ENCODE assay signal across 8 cellular contexts in genomic region chr6:108557494-108558371, GRCh38. TPM values are rescaled to one million over a fixed set of nuclear protein-coding genes. Genes with fewer than 3 reads are reported as not detected.
A peak's percentile ranks its signal among the peaks of the same experiment; 100 is the strongest.
DNase-seq lines count a peak whose midpoint lies in the region; ATAC-seq, FAIRE-seq and TF ChIP-seq lines count a peak whose summit lies in the region.

No MANE protein-coding gene starts in this region.

- FAIRE-seq in A549 (lab: Jason Lieb, UNC), result no peak

- DNase-seq in A549 (ENCODE audit: low read depth in 1 of 2, low spot score in 1 of 2) (peak in 1 of 2 experiments; percentile 58), NCI-H2227 treated with DMSO at 0.1 percent for 48 hours (lab: John Stamatoyannopoulos, UW) (peak; percentile 82), cerebellar cortex (ENCODE audit: low spot score) (peak; percentile 44), kidney glomerular epithelial cell (lab: John Stamatoyannopoulos, UW) (peak; percentile 14)
- DNase-seq in activated CD4-positive, alpha-beta T cell treated with anti-CD3 and anti-CD28 coated beads for 24 hours (ENCODE audit: low read depth in 2 of 2), result peak; percentile 51 to 67
- peak; percentile 53 to 56 for DNase-seq in stimulated activated CD4-positive, alpha-beta T cell treated with anti-CD3 and anti-CD28 coated beads, Interleukin-1b, Interleukin-23, amount 100 ng/mL, for 1 hour (ENCODE audit: low read depth in 2 of 2)

- no peak for TF ChIP-seq EP300 in A549 (IDR thresholded peaks at IDR 0.05)

- peak overlapping the region; percentile 83 for H3K4me2 ChIP-seq in A549

- peaks cover 14% of the 10 kb centered on the region; the same call in 1 of the 3 replicates for H3K4me1 ChIP-seq in A549

- H3K27ac ChIP-seq in A549, result peak overlapping the region; percentile 95 to 98

- no peak for TF ChIP-seq POLR2A in A549 (IDR thresholded peaks at IDR 0.05; ENCODE audit: low read length)

- H3K9me3 ChIP-seq in A549, result no peaks in the 10 kb centered on the region

- no peak for TF ChIP-seq RAD21 in A549 (conservative IDR thresholded peaks at IDR 0.05 in 1 of 2, IDR thresholded peaks at IDR 0.05 in 1 of 2)

- 11% methylated on average over 35 of the region's 105 CpGs for WGBS in A549 (ENCODE audit: missing lambda C conversion rate)

- POLR2A ChIA-PET in A549 (lab: Yijun Ruan, JAX), result interaction anchor here (0.7 to 1.3 kb wide), 6 partner anchors 14 to 537 kb away, joined by 3 to 7 read pairs (median 3); partner anchors contain the start of genes CEP57L1 and SESN1

- CTCF ChIA-PET in A549 (lab: Yijun Ruan, JAX), result interaction anchor here (1.2 to 2.0 kb wide), 3 partner anchors 225 to 516 kb away, joined by 3 to 9 read pairs (median 4); no protein-coding TSS in a partner anchor

- peak in 1 of 2 experiments; percentile 15; a peak in 3 of 6 replicates for ATAC-seq in A549
- peak; percentile 19 for ATAC-seq in GM21515 (IDR thresholded peaks at IDR 0.05; ENCODE audit: unreplicated experiment)
- ATAC-seq in HG02840 (IDR thresholded peaks at IDR 0.05; ENCODE audit: low FRiP score, unreplicated experiment), result no peak

- peak overlapping the region; percentile 95 for H3K4me3 ChIP-seq in A549

- TF ChIP-seq CTCF in A549 (IDR thresholded peaks at IDR 0.05), result no peak

TF ChIP-seq in A549, 52 proteins besides CTCF, POLR2A, EP300 and RAD21:
- 0 out of 2 replicates have a peak, but pooled peaks have one; percentile 39 for TF ChIP-seq HOXB5 (CRISPR knock-in tag; IDR thresholded peaks at IDR 0.05)
- peak; percentile 14; the same call in 1 of the 2 replicates for TF ChIP-seq ATOH8 (CRISPR knock-in tag; IDR thresholded peaks at IDR 0.05; ENCODE audit: low read depth)
- peak; percentile 50; the same call in 1 of the 2 replicates for TF ChIP-seq E2F6 (IDR thresholded peaks at IDR 0.05; ENCODE audit: borderline replicate concordance, low read depth)
- TF ChIP-seq MAX (IDR thresholded peaks at IDR 0.05), result peak; percentile 71
- TF ChIP-seq BHLHE40 (IDR thresholded peaks at IDR 0.05; ENCODE audit: low read depth, low read length), result no peak
- no peak for TF ChIP-seq TP53 (CRISPR knock-in tag; IDR thresholded peaks at IDR 0.05)
- TF ChIP-seq MYC (IDR thresholded peaks at IDR 0.05; ENCODE audit: borderline replicate concordance, low read length), result peak; percentile 86; the same call in 1 of the 2 replicates
- TF ChIP-seq FOSL2 (IDR thresholded peaks at IDR 0.05), result no peak
- 0 out of 2 replicates have a peak, but pooled peaks have one; percentile 9 for TF ChIP-seq FOSL2 (CRISPR knock-in tag; IDR thresholded peaks at IDR 0.05)
- no peak for TF ChIP-seq BCL3 (IDR thresholded peaks at IDR 0.05)
- 0 out of 2 replicates have a peak, but pooled peaks have one; percentile 42 for TF ChIP-seq HOXB13 (CRISPR knock-in tag; IDR thresholded peaks at IDR 0.05; ENCODE audit: low read depth)

RNA-seq across cellular contexts. Expression of gene FOXO3, which starts 3.0 kb away (rescaled TPM):
- 7.5 and 10.0 TPM in 2 replicates for polyA plus RNA-seq in A549 (2011; rRNA removed)
- polyA plus RNA-seq in A549 (2012; cell fraction: cytosol; rRNA removed), result 3.5 and 5.0 TPM in 2 replicates
- polyA plus RNA-seq in A549 (2012; cell fraction: nucleus; rRNA removed), result 3.4 and 3.7 TPM in 2 replicates
- 4.2 to 4.8 TPM (median 4.6 TPM) in 3 replicates for polyA plus RNA-seq in A549 (2017; fragmentation: RNase III; extraction: RNeasy Plus Mini Kit Qiagen cat#74134 plus additional on column Dnase treatment)
- 37.0 and 42.7 TPM in 2 replicates for polyA minus RNA-seq in A549 (2011; rRNA and poly(A)+ RNA removed)
